In genomic region chr21:34880401-34880800, GRCh38 we compare ENCODE assay signal across 1 cellular context.
TF ChIP-seq lines count a peak whose summit lies in the region.

No MANE protein-coding gene starts in this region.

TF ChIP-seq in IMR-90, 13 proteins besides CTCF, POLR2A, EP300 and RAD21 (continued from another document):
- TF ChIP-seq ELK1 (IDR thresholded peaks at IDR 0.05; ENCODE audit: borderline replicate concordance, low read depth, low read length) (no peak), FOS (IDR thresholded peaks at IDR 0.05; ENCODE audit: low read depth, low read length) (no peak), MAFK (IDR thresholded peaks at IDR 0.05; ENCODE audit: low read depth, low read length) (no peak), SMC3 (IDR thresholded peaks at IDR 0.05; ENCODE audit: low read depth, low read length) (no peak), MAZ (IDR thresholded peaks at IDR 0.05; ENCODE audit: borderline replicate concordance, low read depth, low read length) (no peak), CHD1 (IDR thresholded peaks at IDR 0.05; ENCODE audit: low read depth, low read length) (no peak), MXI1 (IDR thresholded peaks at IDR 0.05; ENCODE audit: borderline replicate concordance, low read depth, low read length) (no peak), NFE2L2 (IDR thresholded peaks at IDR 0.05; ENCODE audit: low read depth, low read length) (no peak), BHLHE40 (IDR thresholded peaks at IDR 0.05; ENCODE audit: low read depth, low read length) (no peak), RFX5 (IDR thresholded peaks at IDR 0.05; ENCODE audit: low read depth, low read length) (no peak), CEBPB (IDR thresholded peaks at IDR 0.05; ENCODE audit: low read depth, low read length) (no peak), RCOR1 (IDR thresholded peaks at IDR 0.05; ENCODE audit: insufficient replicate concordance, low read length) (no peak)
